Comparison of ENCODE assay signal across 8 cellular contexts in the genomic region with DNA sequence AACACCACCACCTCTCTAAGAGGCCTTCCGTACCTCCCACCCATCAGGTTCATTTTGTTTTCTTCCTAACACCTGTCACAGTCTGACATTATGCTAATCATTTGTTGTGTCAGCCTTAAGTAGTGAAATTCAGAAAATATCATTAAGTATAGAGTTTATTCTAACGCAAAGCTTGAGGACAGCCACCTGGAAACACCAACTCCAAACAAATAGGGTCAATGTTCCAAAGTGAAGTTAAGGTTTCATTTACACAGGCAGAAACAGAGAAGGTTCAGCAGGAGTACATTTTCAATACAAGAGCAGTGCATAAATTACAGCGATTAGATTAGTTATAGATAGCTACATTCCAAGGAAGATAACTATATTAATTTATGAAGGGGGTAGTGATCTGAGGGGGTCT. TPM values are rescaled to one million over a fixed set of nuclear protein-coding genes. Genes with fewer than 3 reads are reported as not detected.
DNase-seq lines count a peak whose midpoint lies in the region; ATAC-seq and TF ChIP-seq lines count a peak whose summit lies in the region.

No MANE protein-coding gene starts in this region.

- peaks cover 12% of the 10 kb centered on the region for H3K36me3 Mint-ChIP-seq in T-cell

- H3K9me3 Mint-ChIP-seq in T-cell, result no peaks in the 10 kb centered on the region

- peak overlapping the region; percentile 95 to 98 for H3K27ac Mint-ChIP-seq in T-cell

- H3K4me3 Mint-ChIP-seq in T-cell, result peak overlapping the region; percentile 95 to 99 (median 96)

- no peak for TF ChIP-seq POLR2A in erythroblast (IDR thresholded peaks at IDR 0.05; ENCODE audit: low read length)

- DNase-seq in HFF-Myc (ENCODE audit: extremely low read depth, low read depth) (no peak), T-cell (no peak), fibroblast of the aortic adventitia (ENCODE audit: low read depth) (no peak), skeletal muscle cell (ENCODE audit: low read depth) (no peak), erythroblast (lab: John Stamatoyannopoulos, UW) (no peak), NOMO-1 treated with dmso at 0.1 percent for 144 hours (lab: John Stamatoyannopoulos, UW; ENCODE audit: unreplicated experiment) (no peak)

- peaks cover 46 to 55% (median 51%) of the 10 kb centered on the region in 3 donors for H3K4me1 Mint-ChIP-seq in T-cell

- TF ChIP-seq CTCF in HFF-Myc (IDR thresholded peaks at IDR 0.05; ENCODE audit: low read depth, low read length, missing control alignments) (no peak), fibroblast of the aortic adventitia (IDR thresholded peaks at IDR 0.05; ENCODE audit: insufficient read depth, low read length) (no peak)

- CTCF ChIA-PET in T-cell (lab: Charles Lee), result interaction anchor here in 1 of 2 donors (0.6 to 1.2 kb wide), 2 partner anchors 157 to 1691 kb away, joined by 3 read pairs; a partner anchor contains a TSS

- peak overlapping the region; percentile 90 for H3K4me3 ChIP-seq in HFF-Myc (replicated peaks; ENCODE audit: low read depth, low read length)
- H3K4me3 ChIP-seq in fibroblast of the aortic adventitia (ENCODE audit: low read depth, low read length), result peak overlapping the region; percentile 91
- H3K4me3 ChIP-seq in skeletal muscle cell (ENCODE audit: low read depth, low read length), result peak overlapping the region; percentile 79

- POLR2A ChIA-PET in T-cell (lab: Charles Lee), result interaction anchor here in 1 of 2 donors (0.7 to 1.0 kb wide), 2 partner anchors 34 to 157 kb away, joined by 4 to 6 read pairs; a partner anchor contains a TSS

- ATAC-seq in T-cell (replicated peaks in 1 of 4) (no peak), GM21825 (IDR thresholded peaks at IDR 0.05; ENCODE audit: unreplicated experiment) (no peak), GM18868 (IDR thresholded peaks at IDR 0.05; ENCODE audit: unreplicated experiment) (no peak)

- no peaks in the 10 kb centered on the region for H3K27me3 Mint-ChIP-seq in T-cell

RNA-seq across cellular contexts. Expression of a gene that starts 1.3 kb away (rescaled TPM):
- total RNA-seq in T-cell (10 to 100 TPM; 31.6 to 35.5 (median 34.5) TPM), fibroblast of the aortic adventitia (ENCODE audit: low replicate concordance) (23.9 and 38.8 TPM in 2 replicates)
